16 cellular contexts compared by ENCODE assay signal in the genomic region with DNA sequence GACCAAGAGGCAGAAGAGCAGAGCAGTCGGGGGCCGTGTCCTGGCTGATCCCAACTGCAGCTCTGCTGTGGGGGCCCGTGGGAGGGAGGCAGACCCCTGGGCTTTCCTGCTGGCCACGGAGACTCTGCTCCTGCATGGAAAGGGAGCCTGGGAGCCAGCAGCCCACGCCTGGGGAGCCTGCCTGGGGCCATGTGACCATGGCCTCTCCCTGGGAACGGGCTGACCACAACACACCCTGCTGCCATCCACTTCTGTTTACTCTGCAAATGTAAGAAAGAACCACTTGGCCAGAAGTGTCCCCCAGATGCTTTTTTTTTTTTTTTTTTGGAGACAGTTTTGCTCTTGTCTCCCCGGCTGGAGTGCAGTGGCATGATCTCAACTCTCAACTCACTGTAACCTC. TPM values are rescaled to one million over a fixed set of nuclear protein-coding genes. Genes with fewer than 3 reads are reported as not detected.
DNase-seq lines count a peak whose midpoint lies in the region; ATAC-seq, FAIRE-seq and TF ChIP-seq lines count a peak whose summit lies in the region.
"Had no signal": no experiment of that assay in that cellular context is flagged by ENCODE, and none has a peak within 500 bp of the region (broad histone marks: within the 10 kb centered on the region; RNA-seq: fewer than 3 reads in every experiment).

No MANE protein-coding gene starts in this region.

- H3K4me2 ChIP-seq in K562 (ENCODE audit: insufficient read depth, low read length): no peak overlapping the region

- H4K20me1 ChIP-seq in K562 (replicated peaks; ENCODE audit: control insufficient read depth, insufficient read depth, low read length): no peaks in the 10 kb centered on the region; the same call in 1 of the 2 replicates

- no peak overlapping the region for H3K4me3 ChIP-seq in K562

- TF ChIP-seq CTCF in 22Rv1 (IDR thresholded peaks at IDR 0.05) (no peak), K562 (IDR thresholded peaks at IDR 0.05 in 2 of 3, conservative IDR thresholded peaks at IDR 0.05 in 1 of 3; ENCODE audit: insufficient read depth in 2 of 3, low read depth in 1 of 3, low read length in 3 of 3) (no peak), nephron (IDR thresholded peaks at IDR 0.05; ENCODE audit: unreplicated experiment in 3 of 3) (no peak), chondrocyte (IDR thresholded peaks at IDR 0.05) (no peak), nephron progenitor cell (IDR thresholded peaks at IDR 0.05) (no peak)

- H3K27ac ChIP-seq in 22Rv1 (peak overlapping the region; percentile 86), K562 (ENCODE audit: extremely low read depth, low read depth, low read length) (no peak overlapping the region)

- peak overlapping the region; percentile 51 to 72 (median 71) for H3K4me3 Mint-ChIP-seq in nephron
- no peak overlapping the region for H3K4me3 Mint-ChIP-seq in chondrocyte (ENCODE audit: unreplicated experiment)
- no peak overlapping the region for H3K4me3 Mint-ChIP-seq in nephron progenitor cell

- H3K9me3 Mint-ChIP-seq in nephron (no peaks in the 10 kb centered on the region), chondrocyte (ENCODE audit: low read depth) (no peaks in the 10 kb centered on the region), nephron progenitor cell (no peaks in the 10 kb centered on the region)
- H3K9me3 Mint-ChIP-seq: T-cell had no signal

- H3K36me3 ChIP-seq in K562 (ENCODE audit: control insufficient read depth, insufficient read depth, low read length): peaks cover 78% of the 10 kb centered on the region; the same call in 2 of the 3 replicates

- ATAC-seq in K562: no peak
- ATAC-seq in GM18520 (IDR thresholded peaks at IDR 0.05; ENCODE audit: unreplicated experiment): no peak
- ATAC-seq: T-cell had no signal

- DNase-seq in M059J (ENCODE audit: low read depth) (peak; percentile 56), K562 (ENCODE audit: extremely low read depth in 1 of 4, low spot score in 3 of 4) (no peak), chondrocyte (ENCODE audit: low spot score) (no peak), GM12891 (ENCODE audit: insufficient read length, low spot score) (no peak), nephron progenitor cell (no peak)
- DNase-seq: 8988T, Karpas-422, NCI-H1105 treated with DMSO at 0.1 percent for 48 hours, NCI-H187 treated with DMSO at 0.1 percent for 48 hours, NCI-H446, T-cell had no signal

- H2AFZ ChIP-seq in K562 (ENCODE audit: low read depth, low read length): no peak overlapping the region

- no peak for TF ChIP-seq RAD21 in K562 (CRISPR knock-in tag; conservative IDR thresholded peaks at IDR 0.05 in 1 of 2, IDR thresholded peaks at IDR 0.05 in 1 of 2)

- peaks cover 16% of the 10 kb centered on the region for H3K79me2 ChIP-seq in K562 (ENCODE audit: control insufficient read depth, insufficient read depth, low read length)

- BruUV-seq in K562 (replicated peaks; lab: Mats Ljungman, UMichigan): TSS peak; percentile 30

- H3K27ac Mint-ChIP-seq in nephron (no peak overlapping the region), chondrocyte (ENCODE audit: unreplicated experiment) (no peak overlapping the region), nephron progenitor cell (no peak overlapping the region)
- H3K27ac Mint-ChIP-seq: T-cell had no signal

- no peaks in the 10 kb centered on the region for H3K9me3 ChIP-seq in K562 (replicated peaks; ENCODE audit: control insufficient read depth, insufficient read depth, low read depth, low read length)

- no peaks in the 10 kb centered on the region for H3K27me3 ChIP-seq in K562 (ENCODE audit: control insufficient read depth in 2 of 2, insufficient read depth in 2 of 2, low read length in 2 of 2)

- H3K36me3 Mint-ChIP-seq in nephron (ENCODE audit: low read depth): peaks cover 22% of the 10 kb centered on the region
- H3K36me3 Mint-ChIP-seq in chondrocyte (ENCODE audit: low read depth): peaks cover 3% of the 10 kb centered on the region
- H3K36me3 Mint-ChIP-seq in nephron progenitor cell (ENCODE audit: low read depth): peaks cover 24% of the 10 kb centered on the region

- H3K4me1 ChIP-seq in K562 (replicated peaks in 1 of 2; ENCODE audit: control insufficient read depth in 2 of 2, insufficient read depth in 2 of 2, low read length in 2 of 2): peaks cover 10 to 80% of the 10 kb centered on the region in 2 experiments; a peak in 4 of 5 replicates

- FAIRE-seq in K562 (lab: Jason Lieb, UNC) (peak; percentile 23), GM12891 (lab: Jason Lieb, UNC) (no peak)
- FAIRE-seq: GM18507 had no signal

- intact Hi-C loops in K562 (cut with micrococcal nuclease): no loop called here

- TF ChIP-seq POLR2A in K562 (conservative IDR thresholded peaks at IDR 0.05): no peak
- no peak for TF ChIP-seq POLR2A in GM12891 (IDR thresholded peaks at IDR 0.05; ENCODE audit: low read depth, low read length)

- TF ChIP-seq EP300 in K562 (IDR thresholded peaks at IDR 0.05; ENCODE audit: low read length): no peak

- CTCF ChIA-PET in K562 (lab: Yijun Ruan, JAX; ENCODE audit: low intra/inter-chr PET ratio): no interaction called here

- H3K9me1 ChIP-seq in K562 (ENCODE audit: control insufficient read depth, insufficient read depth, low read length): peaks cover 6% of the 10 kb centered on the region

- H3K9ac ChIP-seq in K562 (ENCODE audit: insufficient read depth in 1 of 2, low read depth in 2 of 2, low read length in 2 of 2): 0 out of 4 replicates have a peak overlapping the region, but pooled peaks of 1 of the 2 experiments have one; percentile 5

- POLR2A ChIA-PET in K562 (lab: Yijun Ruan, JAX): interaction anchor here (0.7 to 2.0 kb wide), 4 partner anchors 10 to 54 kb away, joined by 3 to 10 read pairs (median 3); no protein-coding TSS in a partner anchor

- H3K27me3 Mint-ChIP-seq in nephron (ENCODE audit: low read depth) (peaks cover 3% of the 10 kb centered on the region), chondrocyte (ENCODE audit: low read depth) (no peaks in the 10 kb centered on the region), nephron progenitor cell (ENCODE audit: low read depth, poor library complexity) (peaks cover 2% of the 10 kb centered on the region)
- H3K27me3 Mint-ChIP-seq: T-cell had no signal

- 65% methylated on average over 5 of the region's 7 CpGs for WGBS in K562 (ENCODE audit: insufficient coverage, low coverage, missing lambda C conversion rate)

- in situ Hi-C loops in K562 (cut with MboI): no loop called here

- H3K4me1 Mint-ChIP-seq in nephron (peaks cover 5% of the 10 kb centered on the region), chondrocyte (ENCODE audit: low read depth) (peaks cover 10% of the 10 kb centered on the region), nephron progenitor cell (peaks cover 23% of the 10 kb centered on the region)

RNA-seq across cellular contexts. Expression of a gene that starts 2.0 kb away (rescaled TPM):
- 22.6 and 22.8 TPM in 2 replicates for total RNA-seq in M059J (2014; rRNA removed; shearing (Covaris generic))
- 28.4 and 114 TPM in 2 replicates for total RNA-seq in K562 (2011; cell fraction: chromatin; rRNA removed; ENCODE audit: low replicate concordance)
- 102 and 124 TPM in 2 replicates for total RNA-seq in K562 (2011; cell fraction: nucleolus; rRNA removed)
- total RNA-seq in K562 (2011; cell fraction: nucleoplasm; rRNA removed): 40.8 and 51.4 TPM in 2 replicates
- total RNA-seq in K562 (2014; rRNA removed): 50.2 and 66.0 TPM in 2 replicates
- total RNA-seq in K562 (2014; rRNA removed; fragmentation: Illumina TruSeq; extraction: Trizol): 6.4 and 11.6 TPM in 2 replicates
- total RNA-seq in K562 (2015; rRNA removed; fragmentation: Illumina TruSeq; extraction: Trizol): 25.8 and 28.4 TPM in 2 replicates
- 43.0 and 46.1 TPM in 2 replicates for total RNA-seq in K562 (2021)
- polyA plus RNA-seq in K562 (2011; rRNA removed): 11.5 and 19.7 TPM in 2 replicates
- 12.4 and 30.6 TPM in 2 replicates for polyA plus RNA-seq in K562 (2011; cell fraction: cytosol; rRNA removed)
- 115 and 152 TPM in 2 replicates for polyA plus RNA-seq in K562 (2011; cell fraction: nucleus; rRNA removed)
- 25.5 and 36.0 TPM in 2 replicates for polyA plus RNA-seq in K562 (2012)
- 17.6 and 21.1 TPM in 2 replicates for polyA plus RNA-seq in K562 (2014; fragmentation: Illumina TruSeq; extraction: Trizol)
- 1 to 10 TPM in 1 of 2 experiments, under 1 TPM in 1; 0.75 to 2.2 TPM for polyA plus RNA-seq in K562 (2014; fragmentation: Nextera tagmentation; extraction: Ambion mirVana)
- 46.1 and 57.0 TPM in 2 replicates for polyA plus RNA-seq in K562 (2014; rRNA removed)
- polyA minus RNA-seq in K562 (2011; rRNA and poly(A)+ RNA removed): 3.6 and 6.3 TPM in 2 replicates
- polyA minus RNA-seq in K562 (2011; cell fraction: cytosol; rRNA and poly(A)+ RNA removed): 5.9 and 8.8 TPM in 2 replicates
- 44.7 and 53.2 TPM in 2 replicates for polyA minus RNA-seq in K562 (2011; cell fraction: nucleus; rRNA and poly(A)+ RNA removed)
- 3.9 to 6.5 TPM (median 5.5 TPM) in 3 replicates for total RNA-seq in chondrocyte
- 10.8 TPM for polyA plus RNA-seq in GM12891 (2012; ENCODE audit: low read depth, missing spikeins)

RNA-seq across cellular contexts. Expression of a gene that starts 13.2 kb away (rescaled TPM):
- 0.44 TPM in 1 of 2 replicates, not detected in the other for total RNA-seq in M059J (2014; rRNA removed; shearing (Covaris generic))
- total RNA-seq in K562 (2011; cell fraction: chromatin; rRNA removed; ENCODE audit: low replicate concordance): 0.42 TPM in 1 of 2 replicates, not detected in the other
- 0.13 and 0.17 TPM in 2 replicates for total RNA-seq in K562 (2011; cell fraction: nucleolus; rRNA removed)
- not detected in 2 replicates for total RNA-seq in K562 (2011; cell fraction: nucleoplasm; rRNA removed)
- total RNA-seq in K562 (2014; rRNA removed) (not detected in 2 replicates), K562 (2014; rRNA removed; fragmentation: Illumina TruSeq; extraction: Trizol) (not detected in 2 replicates), K562 (2015; rRNA removed; fragmentation: Illumina TruSeq; extraction: Trizol) (not detected in 2 replicates), K562 (2021) (not detected in 2 replicates), chondrocyte (1.5 to 2.1 TPM (median 1.8 TPM) in 3 replicates)
- polyA plus RNA-seq in K562 (2011; rRNA removed) (not detected in 2 replicates), K562 (2014; fragmentation: Illumina TruSeq; extraction: Trizol) (not detected in 2 replicates), K562 (2014; fragmentation: Nextera tagmentation; extraction: Ambion mirVana) (not detected), K562 (2014; rRNA removed) (not detected in 2 replicates)
- not detected in 2 replicates for polyA plus RNA-seq in K562 (2011; cell fraction: cytosol; rRNA removed)
- polyA plus RNA-seq in K562 (2011; cell fraction: nucleus; rRNA removed): not detected in 2 replicates
- 0.07 and 0.08 TPM in 2 replicates for polyA plus RNA-seq in K562 (2012)
- polyA minus RNA-seq in K562 (2011; rRNA and poly(A)+ RNA removed): not detected in 2 replicates
- not detected in 2 replicates for polyA minus RNA-seq in K562 (2011; cell fraction: cytosol; rRNA and poly(A)+ RNA removed)
- polyA minus RNA-seq in K562 (2011; cell fraction: nucleus; rRNA and poly(A)+ RNA removed): not detected in 2 replicates
- polyA plus RNA-seq in GM12891 (2012; ENCODE audit: low read depth, missing spikeins): not detected
- total RNA-seq: SK-MEL-5, T-cell had no signal

RNA-seq across cellular contexts. Expression of a gene that starts 17.0 kb away (rescaled TPM):
- 14.8 and 19.2 TPM in 2 replicates for total RNA-seq in M059J (2014; rRNA removed; shearing (Covaris generic))
- 29.2 and 69.3 TPM in 2 replicates for total RNA-seq in K562 (2011; cell fraction: chromatin; rRNA removed; ENCODE audit: low replicate concordance)
- total RNA-seq in K562 (2011; cell fraction: nucleolus; rRNA removed): 36.9 and 38.2 TPM in 2 replicates
- total RNA-seq in K562 (2011; cell fraction: nucleoplasm; rRNA removed): 27.0 and 36.9 TPM in 2 replicates
- 7.2 and 13.4 TPM in 2 replicates for total RNA-seq in K562 (2014; rRNA removed)
- 4.2 and 4.9 TPM in 2 replicates for total RNA-seq in K562 (2014; rRNA removed; fragmentation: Illumina TruSeq; extraction: Trizol)
- 9.1 and 11.2 TPM in 2 replicates for total RNA-seq in K562 (2015; rRNA removed; fragmentation: Illumina TruSeq; extraction: Trizol)
- total RNA-seq in K562 (2021): 22.6 and 24.3 TPM in 2 replicates
- polyA plus RNA-seq in K562 (2011; rRNA removed): 5.7 and 9.4 TPM in 2 replicates
- 7.1 and 12.3 TPM in 2 replicates for polyA plus RNA-seq in K562 (2011; cell fraction: cytosol; rRNA removed)
- 22.9 and 34.2 TPM in 2 replicates for polyA plus RNA-seq in K562 (2011; cell fraction: nucleus; rRNA removed)
- 8.5 and 9.1 TPM in 2 replicates for polyA plus RNA-seq in K562 (2012)
- 7.2 and 9.4 TPM in 2 replicates for polyA plus RNA-seq in K562 (2014; fragmentation: Illumina TruSeq; extraction: Trizol)
- polyA plus RNA-seq in K562 (2014; fragmentation: Nextera tagmentation; extraction: Ambion mirVana): 1 to 10 TPM; 1.7 to 4.2 TPM
- 8.3 and 9.3 TPM in 2 replicates for polyA plus RNA-seq in K562 (2014; rRNA removed)
- polyA minus RNA-seq in K562 (2011; rRNA and poly(A)+ RNA removed): 6.5 and 9.7 TPM in 2 replicates
- 13.1 and 14.3 TPM in 2 replicates for polyA minus RNA-seq in K562 (2011; cell fraction: cytosol; rRNA and poly(A)+ RNA removed)
- polyA minus RNA-seq in K562 (2011; cell fraction: nucleus; rRNA and poly(A)+ RNA removed): 12.5 and 15.3 TPM in 2 replicates
- total RNA-seq in chondrocyte: 17.9 to 19.6 TPM (median 18.7 TPM) in 3 replicates
- 1.1 TPM for polyA plus RNA-seq in GM12891 (2012; ENCODE audit: low read depth, missing spikeins)

RNA-seq across cellular contexts. Expression of a gene that starts 28.7 kb away (rescaled TPM):
- total RNA-seq in M059J (2014; rRNA removed; shearing (Covaris generic)): 34.3 and 53.2 TPM in 2 replicates
- 85.7 and 196 TPM in 2 replicates for total RNA-seq in K562 (2011; cell fraction: chromatin; rRNA removed; ENCODE audit: low replicate concordance)
- total RNA-seq in K562 (2011; cell fraction: nucleolus; rRNA removed): 118 and 124 TPM in 2 replicates
- total RNA-seq in K562 (2011; cell fraction: nucleoplasm; rRNA removed): 119 and 147 TPM in 2 replicates
- 46.2 and 66.4 TPM in 2 replicates for total RNA-seq in K562 (2014; rRNA removed)
- 26.2 and 29.5 TPM in 2 replicates for total RNA-seq in K562 (2014; rRNA removed; fragmentation: Illumina TruSeq; extraction: Trizol)
- 34.2 and 36.9 TPM in 2 replicates for total RNA-seq in K562 (2015; rRNA removed; fragmentation: Illumina TruSeq; extraction: Trizol)
- total RNA-seq in K562 (2021): 62.9 and 70.1 TPM in 2 replicates
- 18.5 and 18.8 TPM in 2 replicates for polyA plus RNA-seq in K562 (2011; rRNA removed)
- polyA plus RNA-seq in K562 (2011; cell fraction: cytosol; rRNA removed): 23.2 and 35.3 TPM in 2 replicates
- 34.8 and 58.2 TPM in 2 replicates for polyA plus RNA-seq in K562 (2011; cell fraction: nucleus; rRNA removed)
- 35.0 and 35.7 TPM in 2 replicates for polyA plus RNA-seq in K562 (2012)
- 30.8 and 43.5 TPM in 2 replicates for polyA plus RNA-seq in K562 (2014; fragmentation: Illumina TruSeq; extraction: Trizol)
- polyA plus RNA-seq in K562 (2014; fragmentation: Nextera tagmentation; extraction: Ambion mirVana): 1 to 10 TPM; 4.1 to 5.4 TPM
- polyA plus RNA-seq in K562 (2014; rRNA removed): 24.6 and 28.5 TPM in 2 replicates
- 39.0 and 67.5 TPM in 2 replicates for polyA minus RNA-seq in K562 (2011; rRNA and poly(A)+ RNA removed)
- 65.5 and 70.9 TPM in 2 replicates for polyA minus RNA-seq in K562 (2011; cell fraction: cytosol; rRNA and poly(A)+ RNA removed)
- 35.1 and 42.3 TPM in 2 replicates for polyA minus RNA-seq in K562 (2011; cell fraction: nucleus; rRNA and poly(A)+ RNA removed)
- total RNA-seq in chondrocyte: 4.9 to 7.7 TPM (median 7.6 TPM) in 3 replicates
- 9.7 TPM for polyA plus RNA-seq in GM12891 (2012; ENCODE audit: low read depth, missing spikeins)

RNA-seq across cellular contexts. Expression of a gene that starts 55.8 kb away (rescaled TPM):
- total RNA-seq in M059J (2014; rRNA removed; shearing (Covaris generic)): 80.0 and 81.3 TPM in 2 replicates
- total RNA-seq in K562 (2011; cell fraction: chromatin; rRNA removed; ENCODE audit: low replicate concordance): 30.3 and 91.0 TPM in 2 replicates
- 132 and 138 TPM in 2 replicates for total RNA-seq in K562 (2011; cell fraction: nucleolus; rRNA removed)
- total RNA-seq in K562 (2011; cell fraction: nucleoplasm; rRNA removed): 102 and 104 TPM in 2 replicates
- total RNA-seq in K562 (2014; rRNA removed): 28.4 and 48.6 TPM in 2 replicates
- total RNA-seq in K562 (2014; rRNA removed; fragmentation: Illumina TruSeq; extraction: Trizol): 10.2 and 10.8 TPM in 2 replicates
- 22.7 and 24.3 TPM in 2 replicates for total RNA-seq in K562 (2015; rRNA removed; fragmentation: Illumina TruSeq; extraction: Trizol)
- 213 and 228 TPM in 2 replicates for total RNA-seq in K562 (2021)
- polyA plus RNA-seq in K562 (2011; rRNA removed): 7.1 and 14.1 TPM in 2 replicates
- 28.4 and 49.5 TPM in 2 replicates for polyA plus RNA-seq in K562 (2011; cell fraction: cytosol; rRNA removed)
- 18.4 and 28.6 TPM in 2 replicates for polyA plus RNA-seq in K562 (2011; cell fraction: nucleus; rRNA removed)
- polyA plus RNA-seq in K562 (2012): 228 and 237 TPM in 2 replicates
- polyA plus RNA-seq in K562 (2014; fragmentation: Illumina TruSeq; extraction: Trizol): 44.5 and 83.3 TPM in 2 replicates
- polyA plus RNA-seq in K562 (2014; fragmentation: Nextera tagmentation; extraction: Ambion mirVana): 1 to 10 TPM; 2.9 to 5.2 TPM
- 63.0 and 66.3 TPM in 2 replicates for polyA plus RNA-seq in K562 (2014; rRNA removed)
- polyA minus RNA-seq in K562 (2011; rRNA and poly(A)+ RNA removed): 4.5 and 5.5 TPM in 2 replicates
- 81.8 and 143 TPM in 2 replicates for polyA minus RNA-seq in K562 (2011; cell fraction: cytosol; rRNA and poly(A)+ RNA removed)
- polyA minus RNA-seq in K562 (2011; cell fraction: nucleus; rRNA and poly(A)+ RNA removed): 8.2 and 10.8 TPM in 2 replicates
- total RNA-seq in chondrocyte: 168 to 200 TPM (median 197 TPM) in 3 replicates
- 103 TPM for polyA plus RNA-seq in GM12891 (2012; ENCODE audit: low read depth, missing spikeins)

Comparison
In these comparisons a context has a peak if more than half of its experiments do, and no peak if none do; other contexts are left out.
1. H3K4me3 Mint-ChIP-seq: peak in nephron (3 of 3); none in chondrocyte (single experiment) and nephron progenitor cell (single experiment).